15 cellular contexts compared by ENCODE assay signal in genomic region chr4:147482281-147482680, GRCh38. TPM values are rescaled to one million over a fixed set of nuclear protein-coding genes. Genes with fewer than 3 reads are reported as not detected.
DNase-seq lines count a peak whose midpoint lies in the region; ATAC-seq and TF ChIP-seq lines count a peak whose summit lies in the region.
"Had no signal": no experiment of that assay in that cellular context is flagged by ENCODE, and none has a peak within 500 bp of the region (broad histone marks: within the 10 kb centered on the region; RNA-seq: fewer than 3 reads in every experiment).

No MANE protein-coding gene starts in this region.

- no peak for ATAC-seq in left cardiac atrium

- TF ChIP-seq EP300 in esophagus muscularis mucosa (IDR thresholded peaks at IDR 0.05), result no peak

- H3K36me3 ChIP-seq in right atrium auricular region (peaks cover 6% of the 10 kb centered on the region), esophagus muscularis mucosa (no peaks in the 10 kb centered on the region), uterus (no peaks in the 10 kb centered on the region)

- peaks cover 29% of the 10 kb centered on the region for H3K36me3 Mint-ChIP-seq in nephron (ENCODE audit: low read depth)

- H3K4me1 ChIP-seq in right atrium auricular region (peaks cover 0 to 25% of the 10 kb centered on the region in 2 donors), esophagus muscularis mucosa (peaks cover 0 to 14% (median 10%) of the 10 kb centered on the region in 4 donors), uterus (no peaks in the 10 kb centered on the region)

- H3K27me3 ChIP-seq in right atrium auricular region, result no peaks in the 10 kb centered on the region
- H3K27me3 ChIP-seq in esophagus muscularis mucosa, result peaks cover 0 to 36% (median 5%) of the 10 kb centered on the region in 4 donors
- no peaks in the 10 kb centered on the region for H3K27me3 ChIP-seq in uterus

- H3K9me3 Mint-ChIP-seq in nephron, result peaks cover 3% of the 10 kb centered on the region

- intact Hi-C loops in left cardiac atrium (cut with DNase I), result loop anchor here in 1 of 2 donors (5.0 to 10.0 kb wide), 4 partner anchors 105 to 320 kb away; no protein-coding TSS in a partner anchor
- intact Hi-C loops in esophagus muscularis mucosa (cut with DNase I), result no loop called here
- intact Hi-C loops in uterus (cut with DNase I; ENCODE audit: low total_unique reads), result no loop called here

- peak overlapping the region; percentile 94 to 98 (median 96) for H3K4me3 Mint-ChIP-seq in nephron

- WGBS in esophagus muscularis mucosa, result 58% methylated on average over 2 of the region's 2 CpGs

- H3K4me1 Mint-ChIP-seq in nephron, result peaks cover 33% of the 10 kb centered on the region

- H3K4me3 ChIP-seq in right atrium auricular region, result peak overlapping the region; percentile 70
- H3K4me3 ChIP-seq in esophagus muscularis mucosa, result peak overlapping the region in 3 of 4 donors; percentile 50 to 60 (median 50)
- H3K4me3 ChIP-seq in uterus, result peak overlapping the region; percentile 50 to 86

- peak overlapping the region; percentile 95 to 99 (median 98) for H3K27ac Mint-ChIP-seq in nephron

- peaks cover 7% of the 10 kb centered on the region for H3K27me3 Mint-ChIP-seq in nephron (ENCODE audit: low read depth)

- DNase-seq in right atrium auricular region (ENCODE audit: low spot score), result no peak
- DNase-seq in left cardiac atrium, result no peak
- DNase-seq in esophagus muscularis mucosa (ENCODE audit: extremely low spot score), result no peak
- DNase-seq in uterus, result no peak
- no peak for DNase-seq in stimulated activated CD8-positive, alpha-beta memory T cell treated with anti-CD3 and anti-CD28 coated beads, Interleukin-4, amount 100 ng/mL, for 48 hours
- no peak for DNase-seq in NCI-H187 (lab: John Stamatoyannopoulos, UW)
- no peak for DNase-seq in activated naive CD4-positive, alpha-beta T cell treated with anti-CD3 and anti-CD28 coated beads, Interleukin-2, amount 50 U/mL, for 16 hours
- DNase-seq: activated CD8-positive, alpha-beta memory T cell treated with anti-CD3 and anti-CD28 coated beads, Interleukin-2, amount 50 U/mL, for 4 hours; AML-193; central memory CD4-positive, alpha-beta T cell; head of caudate nucleus; NCI-H2081; stimulated activated CD4-positive, alpha-beta T cell treated with anti-CD3 and anti-CD28 coated beads, Interleukin-12 subunit alpha, Interleukin-12 subunit beta, amount 100 ng/mL, for 4 hours; T1000 had no signal

- H3K9me3 ChIP-seq in right atrium auricular region, result no peaks in the 10 kb centered on the region
- no peaks in the 10 kb centered on the region for H3K9me3 ChIP-seq in esophagus muscularis mucosa
- no peaks in the 10 kb centered on the region for H3K9me3 ChIP-seq in uterus

- TF ChIP-seq POLR2A in esophagus muscularis mucosa (IDR thresholded peaks at IDR 0.05; ENCODE audit: low read depth) (no peak), uterus (IDR thresholded peaks at IDR 0.05) (no peak)

- H3K27ac ChIP-seq in right atrium auricular region (peak overlapping the region; percentile 94 to 97), esophagus muscularis mucosa (replicated peaks in 1 of 4) (no peak overlapping the region), uterus (peak overlapping the region; percentile 87 to 89)

- TF ChIP-seq CTCF in right atrium auricular region (IDR thresholded peaks at IDR 0.05) (no peak), esophagus muscularis mucosa (IDR thresholded peaks at IDR 0.05) (no peak), nephron (IDR thresholded peaks at IDR 0.05; ENCODE audit: unreplicated experiment in 3 of 3) (no peak), uterus (IDR thresholded peaks at IDR 0.05) (no peak)

RNA-seq across cellular contexts. Expression of gene EDNRA, which starts 1.4 kb away (rescaled TPM):
- total RNA-seq in right atrium auricular region, result 10 to 100 TPM; 64.8 to 72.7 TPM
- 10 to 100 TPM; 29.2 to 76.3 TPM for total RNA-seq in left cardiac atrium
- 1 to 10 TPM in 3 of 4 donors, under 1 TPM in 1; 0.83 to 8.0 (median 3.9) TPM for total RNA-seq in esophagus muscularis mucosa
- 100 to 1,000 TPM in 1 of 4 donors, 10 to 100 TPM in 2, 1 to 10 TPM in 1; 9.7 to 206 (median 42.0) TPM for total RNA-seq in uterus

Comparison
In these comparisons a context has a peak if more than half of its experiments do, and no peak if none do; other contexts are left out.
1. H3K27ac ChIP-seq: peak in right atrium auricular region (2 of 2) and uterus (2 of 2); none in esophagus muscularis mucosa (0 of 4).
2. Peak in every context shown above with its lines, with median percentiles within 50 percentile points of each other: H3K4me3 ChIP-seq.